Comparison of ENCODE assay signal across 1 cellular context in genomic region chr12:116599285-116600122, GRCh38.
TF ChIP-seq lines count a peak whose summit lies in the region.

No MANE protein-coding gene starts in this region.

TF ChIP-seq in HCT116, 20 proteins besides CTCF, POLR2A, EP300 and RAD21 (continued from another document):
- TF ChIP-seq ATF3 (IDR thresholded peaks at IDR 0.05) (no peak), SIN3A (IDR thresholded peaks at IDR 0.05; ENCODE audit: low read depth) (no peak), ZFX (IDR thresholded peaks at IDR 0.05) (no peak), FOSL1 (IDR thresholded peaks at IDR 0.05; ENCODE audit: low read depth) (no peak), MAX (IDR thresholded peaks at IDR 0.05) (no peak), SP1 (IDR thresholded peaks at IDR 0.05; ENCODE audit: low read depth) (no peak)
TF ChIP-seq in HCT116: peak in this region for 0.
